Comparison of ENCODE assay signal across 8 cellular contexts in genomic region chr4:1792832-1793495, GRCh38. TPM values are rescaled to one million over a fixed set of nuclear protein-coding genes. Genes with fewer than 3 reads are reported as not detected.
DNase-seq lines count a peak whose midpoint lies in the region; ATAC-seq, FAIRE-seq and TF ChIP-seq lines count a peak whose summit lies in the region.

Gene FGFR3, plus strand, starts transcription at chr4:1793293. Its CDS starts 642 bp downstream, at chr4:1793935.

- H3K4me1 ChIP-seq in HepG2 (ENCODE audit: insufficient read depth, low read length) = peaks cover 71% of the 10 kb centered on the region

- H2AFZ ChIP-seq in HepG2 (ENCODE audit: low read length) = no peak within 1 kb of the TSS

- H3K27ac ChIP-seq in HepG2 (ENCODE audit: extremely low read length, insufficient read depth, low read length) = peak within 1 kb of the TSS; percentile 92

- no peak for DNase-seq in GM12864 (ENCODE audit: low read depth)
- DNase-seq in T-helper 2 cell treated with Interferon-gamma antibody and Interleukin-4, amounts not matched to agents 5 μg/mL and 100 μg/mL, for 36 hours (ENCODE audit: low spot score) = peak; percentile 37
- peak in 1 of 2 donors; percentile 26 for DNase-seq in cardiac fibroblast (ENCODE audit: low read depth in 2 of 2)
- peak; percentile 48 for DNase-seq in HepG2 (ENCODE audit: low spot score)
- peak; percentile 14 for DNase-seq in stimulated activated CD8-positive, alpha-beta memory T cell treated with anti-CD3 and anti-CD28 coated beads, Interleukin-4, amount 100 ng/mL, for 24 hours (ENCODE audit: low read depth)

- no peak for FAIRE-seq in HepG2 (lab: Jason Lieb, UNC)

- no peak within 1 kb of the TSS for H3K27ac Mint-ChIP-seq in T-helper 2 cell treated with Interferon-gamma antibody and Interleukin-4, amounts not matched to agents 5 μg/mL and 100 μg/mL, for 36 hours

- H3K27me3 Mint-ChIP-seq in T-helper 2 cell treated with Interferon-gamma antibody and Interleukin-4, amounts not matched to agents 5 μg/mL and 100 μg/mL, for 36 hours (ENCODE audit: low read depth) = peaks cover 31% of the 10 kb centered on the region

- in situ Hi-C loops in HepG2 (cut with HindIII; ENCODE audit: extremely low pct_ligation_motif_present, low pct_unique_long_range_greater_than_20kb) = no loop called here

- H3K4me3 ChIP-seq in GM12864 (ENCODE audit: low read depth, low read length) = peak within 1 kb of the TSS; percentile 40; the same call in 1 of the 2 replicates
- peak within 1 kb of the TSS; percentile 8 to 35 for H3K4me3 ChIP-seq in cardiac fibroblast (replicated peaks in 1 of 2; ENCODE audit: low read depth in 2 of 2, low read length in 2 of 2)
- H3K4me3 ChIP-seq in HepG2 (replicated peaks in 1 of 3; ENCODE audit: insufficient read depth in 1 of 3, low read depth in 2 of 3, low read length in 3 of 3) = peak within 1 kb of the TSS; percentile 94 to 98 (median 95)

- WGBS in HepG2 (ENCODE audit: low lambda C conversion rate) = 0% methylated on average over 8 of the region's 95 CpGs

- H3K9me3 ChIP-seq in HepG2 (ENCODE audit: low read length) = no peaks in the 10 kb centered on the region

- no peaks in the 10 kb centered on the region for H3K9me3 Mint-ChIP-seq in T-helper 2 cell treated with Interferon-gamma antibody and Interleukin-4, amounts not matched to agents 5 μg/mL and 100 μg/mL, for 36 hours

- peak within 1 kb of the TSS; percentile 94 for H3K9ac ChIP-seq in HepG2 (ENCODE audit: insufficient read depth, low read depth, low read length)

- peak within 1 kb of the TSS; percentile 7 for H3K4me3 Mint-ChIP-seq in T-helper 2 cell treated with Interferon-gamma antibody and Interleukin-4, amounts not matched to agents 5 μg/mL and 100 μg/mL, for 36 hours

- intact Hi-C loops in HepG2 (cut with micrococcal nuclease; ENCODE audit: unreplicated experiment) = no loop called here

- POLR2A ChIA-PET in HepG2 (lab: Yijun Ruan, JAX) = interaction anchor here (0.7 to 28.6 kb wide), 7 partner anchors 8 to 72 kb away, joined by 3 to 1258 read pairs (median 23); partner anchors contain the start of genes TACC3 and TMEM129

- H3K4me1 Mint-ChIP-seq in T-helper 2 cell treated with Interferon-gamma antibody and Interleukin-4, amounts not matched to agents 5 μg/mL and 100 μg/mL, for 36 hours (ENCODE audit: low read depth) = no peaks in the 10 kb centered on the region

- peak; percentile 30; the same call in 1 of the 2 replicates for TF ChIP-seq RAD21 in HepG2 (CRISPR knock-in tag; IDR thresholded peaks at IDR 0.05)

- BruUV-seq in HepG2 (replicated peaks; lab: Mats Ljungman, UMichigan) = no TSS peak

- TF ChIP-seq POLR2A in HepG2 (IDR thresholded peaks at IDR 0.05; ENCODE audit: insufficient read depth in 1 of 2, low read depth in 2 of 2, low read length in 2 of 2) = peak in 1 of 2 experiments; percentile 82; a peak in 2 of 4 replicates

- peaks cover 3% of the 10 kb centered on the region; the same call in 1 of the 2 replicates for H4K20me1 ChIP-seq in HepG2 (ENCODE audit: insufficient read depth, low read length)

- no peak for TF ChIP-seq CTCF in GM12864 (IDR thresholded peaks at IDR 0.05; ENCODE audit: low read depth, low read length, missing control alignments)
- TF ChIP-seq CTCF in cardiac fibroblast (IDR thresholded peaks at IDR 0.05; ENCODE audit: low read depth, low read length) = no peak
- no peak for TF ChIP-seq CTCF in HepG2 (CRISPR knock-in tag; IDR thresholded peaks at IDR 0.05)

- ATAC-seq in HG03103 (IDR thresholded peaks at IDR 0.05; ENCODE audit: low read depth, unreplicated experiment) = peak; percentile 43
- ATAC-seq in HepG2 = peak; percentile 31
- ATAC-seq in HG02970 (IDR thresholded peaks at IDR 0.05; ENCODE audit: low FRiP score, unreplicated experiment) = no peak
- no peak for ATAC-seq in GM19455 (IDR thresholded peaks at IDR 0.05; ENCODE audit: unreplicated experiment)

- peaks cover 8 to 22% of the 10 kb centered on the region in 2 experiments; a peak in 4 of 5 replicates for H3K27me3 ChIP-seq in HepG2 (ENCODE audit: control insufficient read depth in 1 of 2, insufficient read depth in 2 of 2, low read length in 2 of 2)

- TF ChIP-seq EP300 in HepG2 (IDR thresholded peaks at IDR 0.05; ENCODE audit: low read depth in 2 of 2, low read length in 2 of 2) (no peak), HepG2 (CRISPR knock-in tag; IDR thresholded peaks at IDR 0.05; ENCODE audit: borderline replicate concordance) (no peak)

- H3K4me2 ChIP-seq in HepG2 (ENCODE audit: low read depth, low read length) = peak within 1 kb of the TSS; percentile 87

- peaks cover 0 to 2% of the 10 kb centered on the region in 2 experiments; a peak in 1 of 5 replicates for H3K36me3 ChIP-seq in HepG2 (replicated peaks in 1 of 2; ENCODE audit: control insufficient read depth in 1 of 2, insufficient read depth in 2 of 2, low read length in 2 of 2)

- CTCF ChIA-PET in HepG2 (lab: Yijun Ruan, JAX; ENCODE audit: low intra/inter-chr PET ratio, low total read pairs) = interaction anchor here (3.3 kb wide), 1 partner anchor 17 kb away, joined by 11 read pairs; no protein-coding TSS in a partner anchor

- H3K79me2 ChIP-seq in HepG2 (ENCODE audit: insufficient read depth, low read length) = peaks cover 36% of the 10 kb centered on the region

- no peaks in the 10 kb centered on the region for H3K36me3 Mint-ChIP-seq in T-helper 2 cell treated with Interferon-gamma antibody and Interleukin-4, amounts not matched to agents 5 μg/mL and 100 μg/mL, for 36 hours (ENCODE audit: low read depth)

TF ChIP-seq in HepG2, 621 proteins besides CTCF, POLR2A, EP300 and RAD21 (continues in another document):
- TF ChIP-seq ZNF616 (CRISPR knock-in tag; IDR thresholded peaks at IDR 0.05; ENCODE audit: low read depth) = no peak
- no peak for TF ChIP-seq ZNF207 (IDR thresholded peaks at IDR 0.05; ENCODE audit: borderline replicate concordance)
- no peak for TF ChIP-seq SNAI1 (CRISPR knock-in tag; IDR thresholded peaks at IDR 0.05; ENCODE audit: borderline replicate concordance)
- TF ChIP-seq FOXM1 (CRISPR knock-in tag; IDR thresholded peaks at IDR 0.05) = no peak
- TF ChIP-seq ZBED4 (CRISPR knock-in tag; IDR thresholded peaks at IDR 0.05; ENCODE audit: borderline replicate concordance) = no peak

RNA-seq across cellular contexts. Expression of gene FGFR3, which starts in this region (rescaled TPM):
- 40.2 and 103 TPM in 2 replicates for total RNA-seq in HepG2 (2016; rRNA removed; fragmentation: Illumina TruSeq; extraction: Trizol)
- 18.3 and 22.4 TPM in 2 replicates for total RNA-seq in HepG2 (2016; cell fraction: cytosol; rRNA removed; fragmentation: Illumina TruSeq; extraction: Trizol; ENCODE audit: low read depth)
- total RNA-seq in HepG2 (2016; cell fraction: insoluble cytoplasmic fraction; rRNA removed; fragmentation: Illumina TruSeq; extraction: Trizol) = 38.7 and 106 TPM in 2 replicates
- 39.4 and 45.4 TPM in 2 replicates for total RNA-seq in HepG2 (2016; cell fraction: membrane; rRNA removed; fragmentation: Illumina TruSeq; extraction: Trizol)
- 114 and 144 TPM in 2 replicates for total RNA-seq in HepG2 (2016; cell fraction: nucleus; rRNA removed; fragmentation: Illumina TruSeq; extraction: Trizol)
- polyA plus RNA-seq in HepG2 (2011; rRNA removed) = 109 and 159 TPM in 2 replicates
- polyA plus RNA-seq in HepG2 (2011; cell fraction: cytosol; rRNA removed) = 87.8 and 132 TPM in 2 replicates
- polyA plus RNA-seq in HepG2 (2011; cell fraction: nucleus; rRNA removed) = 914 and 1,354 TPM in 2 replicates
- polyA plus RNA-seq in HepG2 (2012) = 127 and 140 TPM in 2 replicates
- polyA plus RNA-seq in HepG2 (2016; cell fraction: cytosol; fragmentation: Illumina TruSeq; extraction: Trizol; ENCODE audit: low read depth) = 6.7 and 7.6 TPM in 2 replicates
- polyA plus RNA-seq in HepG2 (2016; cell fraction: insoluble cytoplasmic fraction; fragmentation: Illumina TruSeq; extraction: Trizol; ENCODE audit: low read depth) = 36.5 and 42.1 TPM in 2 replicates
- polyA plus RNA-seq in HepG2 (2016; cell fraction: membrane; fragmentation: Illumina TruSeq; extraction: Trizol; ENCODE audit: low read depth) = 24.3 and 24.6 TPM in 2 replicates
- 393 and 407 TPM in 2 replicates for polyA plus RNA-seq in HepG2 (2016; cell fraction: nucleus; fragmentation: Illumina TruSeq; extraction: Trizol; ENCODE audit: insufficient read depth, low read depth)
- 7.3 and 222 TPM in 2 replicates for polyA minus RNA-seq in HepG2 (2011; rRNA and poly(A)+ RNA removed; ENCODE audit: low replicate concordance)
- 97.8 and 100 TPM in 2 replicates for polyA minus RNA-seq in HepG2 (2011; cell fraction: cytosol; rRNA and poly(A)+ RNA removed)
- 130 and 153 TPM in 2 replicates for polyA minus RNA-seq in HepG2 (2011; cell fraction: nucleus; rRNA and poly(A)+ RNA removed)

Comparison
In these comparisons a context has a peak if more than half of its experiments do, and no peak if none do; other contexts are left out.
1. H3K4me3 ChIP-seq: peak in every context shown above with its lines; median percentile 95 in HepG2; 40 in GM12864; 22 in cardiac fibroblast.
2. ATAC-seq: peak in HG03103 (single experiment) and HepG2 (single experiment); none in HG02970 (single experiment) and GM19455 (single experiment).